ENCODE assay signal across 25 cellular contexts in the genomic region with DNA sequence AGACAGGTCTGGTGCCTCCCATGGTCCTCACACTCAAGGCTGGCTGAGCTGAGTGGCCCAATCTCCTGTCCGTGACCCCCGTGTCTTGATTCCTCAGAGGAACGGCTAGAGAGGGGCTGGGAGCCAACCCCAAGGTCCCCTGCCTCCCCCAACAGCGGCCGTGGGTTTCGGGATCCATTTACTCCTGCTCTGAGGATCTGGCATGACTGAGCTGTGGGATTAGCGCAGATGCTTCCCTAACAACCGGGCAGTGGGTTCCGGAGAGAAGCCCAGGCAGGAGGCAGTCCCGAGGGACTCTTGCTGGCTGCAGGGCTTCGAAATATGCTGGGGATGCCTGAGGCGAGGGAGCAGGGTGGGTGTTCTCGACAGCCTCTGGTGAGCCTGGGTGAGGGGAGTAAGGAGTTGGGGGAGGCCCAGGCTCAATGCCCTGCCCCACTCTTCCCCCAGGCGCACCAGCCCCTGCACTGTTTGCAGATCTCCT. TPM values are rescaled to one million over a fixed set of nuclear protein-coding genes. Genes with fewer than 3 reads are reported as not detected.
DNase-seq lines count a peak whose midpoint lies in the region; TF ChIP-seq lines count a peak whose summit lies in the region.
"Had no signal": no experiment of that assay in that cellular context is flagged by ENCODE, and none has a peak within 500 bp of the region (broad histone marks: within the 10 kb centered on the region; RNA-seq: fewer than 3 reads in every experiment).

No MANE protein-coding gene starts in this region.

- H3K4ac ChIP-seq in H9 (ENCODE audit: low read depth, low read length): no peak overlapping the region

- H3K9me3 Mint-ChIP-seq in activated naive CD4-positive, alpha-beta T cell treated with anti-CD3 and anti-CD28 coated beads for 36 hours: no peaks in the 10 kb centered on the region
- H3K9me3 Mint-ChIP-seq in H9: no peaks in the 10 kb centered on the region; a peak in 3 of 5 replicates
- H3K9me3 Mint-ChIP-seq in activated naive CD8-positive, alpha-beta T cell treated with anti-CD3 and anti-CD28 coated beads for 36 hours: no peaks in the 10 kb centered on the region
- H3K9me3 Mint-ChIP-seq: CD8-positive, alpha-beta memory T cell; mesothelial cell of epicardium; natural killer cell had no signal

- no peak overlapping the region for H3K18ac ChIP-seq in H9 (ENCODE audit: insufficient read length, low read depth, low read length)

- H3K4me1 Mint-ChIP-seq in activated naive CD4-positive, alpha-beta T cell treated with anti-CD3 and anti-CD28 coated beads for 36 hours (ENCODE audit: low read depth): peaks cover 3% of the 10 kb centered on the region
- H3K4me1 Mint-ChIP-seq in H9: peaks cover 8 to 12% of the 10 kb centered on the region in 2 experiments
- H3K4me1 Mint-ChIP-seq in activated naive CD8-positive, alpha-beta T cell treated with anti-CD3 and anti-CD28 coated beads for 36 hours: peaks cover 2% of the 10 kb centered on the region
- H3K4me1 Mint-ChIP-seq: mesothelial cell of epicardium had no signal

- H3K27me3 ChIP-seq in H9 (ENCODE audit: insufficient read depth, low read length) (no peaks in the 10 kb centered on the region), esophagus muscularis mucosa (peaks cover 0 to 81% (median 3%) of the 10 kb centered on the region in 4 donors), stomach (peaks cover 0 to 80% (median 25%) of the 10 kb centered on the region in 3 donors)
- H3K27me3 ChIP-seq: cardiac muscle cell had no signal

- no peak overlapping the region for H3K4me3 Mint-ChIP-seq in activated naive CD4-positive, alpha-beta T cell treated with anti-CD3 and anti-CD28 coated beads for 36 hours
- H3K4me3 Mint-ChIP-seq in H9: no peak overlapping the region
- no peak overlapping the region for H3K4me3 Mint-ChIP-seq in activated naive CD8-positive, alpha-beta T cell treated with anti-CD3 and anti-CD28 coated beads for 36 hours
- H3K4me3 Mint-ChIP-seq: CD8-positive, alpha-beta memory T cell; mesothelial cell of epicardium; natural killer cell; stimulated activated memory B cell treated with anti-CD40 and anti-IgM and Interleukin-4, amounts not matched to agents 10 μg/mL and 1 μg/mL and 100 μg/mL, for 72 hours had no signal

- no peak for TF ChIP-seq EP300 in esophagus muscularis mucosa (IDR thresholded peaks at IDR 0.05)
- no peak for TF ChIP-seq EP300 in stomach (IDR thresholded peaks at IDR 0.05)

- H3K23me2 ChIP-seq in H9 (ENCODE audit: insufficient read length, low read depth, low read length, poor library complexity, severe bottlenecking): no peaks in the 10 kb centered on the region

- intact Hi-C loops in activated naive CD4-positive, alpha-beta T cell treated with anti-CD3 and anti-CD28 coated beads for 36 hours (cut with micrococcal nuclease): no loop called here
- intact Hi-C loops in esophagus muscularis mucosa (cut with DNase I): no loop called here
- intact Hi-C loops in stomach (cut with DNase I; ENCODE audit: low total_unique reads): no loop called here

- CTCF ChIA-PET in activated naive CD4-positive, alpha-beta T cell treated with anti-CD3 and anti-CD28 coated beads for 36 hours (lab: Charles Lee): no interaction called here

- no peak overlapping the region for H3K23ac ChIP-seq in H9 (ENCODE audit: insufficient read length, low read depth, low read length)

- no peaks in the 10 kb centered on the region for H3K36me3 Mint-ChIP-seq in activated naive CD4-positive, alpha-beta T cell treated with anti-CD3 and anti-CD28 coated beads for 36 hours (ENCODE audit: low read depth)
- no peaks in the 10 kb centered on the region for H3K36me3 Mint-ChIP-seq in H9 (ENCODE audit: insufficient read depth in 1 of 3, low read depth in 3 of 3)
- H3K36me3 Mint-ChIP-seq in activated naive CD8-positive, alpha-beta T cell treated with anti-CD3 and anti-CD28 coated beads for 36 hours: no peaks in the 10 kb centered on the region
- H3K36me3 Mint-ChIP-seq: CD8-positive, alpha-beta memory T cell; mesothelial cell of epicardium; natural killer cell; stimulated activated memory B cell treated with anti-CD40 and anti-IgM and Interleukin-4, amounts not matched to agents 10 μg/mL and 1 μg/mL and 100 μg/mL, for 72 hours had no signal

- WGBS in H9 (ENCODE audit: extremely low coverage, insufficient read length, low lambda C conversion rate): no CpG with 5 or more reads among the region's 14 CpGs
- 68% methylated on average over 14 of the region's 14 CpGs for WGBS in esophagus muscularis mucosa
- 61 to 75% (median 62%) methylated on average over 13 to 14 of the region's 14 CpGs for WGBS in stomach, 5 donors

- H3K14ac ChIP-seq in H9 (ENCODE audit: insufficient read depth, low read length): no peak overlapping the region

- peak overlapping the region; percentile 41 for H3K27ac Mint-ChIP-seq in activated naive CD4-positive, alpha-beta T cell treated with anti-CD3 and anti-CD28 coated beads for 36 hours
- H3K27ac Mint-ChIP-seq in H9: no peak overlapping the region
- H3K27ac Mint-ChIP-seq in activated naive CD8-positive, alpha-beta T cell treated with anti-CD3 and anti-CD28 coated beads for 36 hours: no peak overlapping the region
- H3K27ac Mint-ChIP-seq: mesothelial cell of epicardium; natural killer cell; stimulated activated memory B cell treated with anti-CD40 and anti-IgM and Interleukin-4, amounts not matched to agents 10 μg/mL and 1 μg/mL and 100 μg/mL, for 72 hours had no signal

- no peak for TF ChIP-seq CTCF in H9 (conservative IDR thresholded peaks at IDR 0.05)
- no peak for TF ChIP-seq CTCF in esophagus muscularis mucosa (IDR thresholded peaks at IDR 0.05)
- TF ChIP-seq CTCF in stomach (IDR thresholded peaks at IDR 0.05): no peak
- no peak for TF ChIP-seq CTCF in foreskin fibroblast (IDR thresholded peaks at IDR 0.05; ENCODE audit: low read depth, low read length)

- H2BK20ac ChIP-seq in H9 (ENCODE audit: low read depth, low read length, poor library complexity, severe bottlenecking): no peak overlapping the region

- no peak overlapping the region for H4K91ac ChIP-seq in H9 (ENCODE audit: insufficient read length, low read depth, low read length)

- no peaks in the 10 kb centered on the region for H3K79me1 ChIP-seq in H9 (ENCODE audit: insufficient read depth, low read depth, low read length, poor library complexity, severe bottlenecking)

- H3K4me1 ChIP-seq in H9 (ENCODE audit: insufficient read depth, low read length) (no peaks in the 10 kb centered on the region), esophagus muscularis mucosa (no peaks in the 10 kb centered on the region), stomach (no peaks in the 10 kb centered on the region)
- H3K4me1 ChIP-seq: gastroesophageal sphincter, parathyroid adenoma had no signal

- H3K36me3 ChIP-seq in esophagus muscularis mucosa: no peaks in the 10 kb centered on the region
- H3K36me3 ChIP-seq in stomach: no peaks in the 10 kb centered on the region
- H3K36me3 ChIP-seq: cardiac muscle cell, gastroesophageal sphincter had no signal

- H3K9me3 ChIP-seq in H9 (ENCODE audit: control insufficient read depth, low read depth, low read length) (no peaks in the 10 kb centered on the region), esophagus muscularis mucosa (no peaks in the 10 kb centered on the region), stomach (no peaks in the 10 kb centered on the region)
- H3K9me3 ChIP-seq: gastroesophageal sphincter had no signal

- TF ChIP-seq POLR2A in esophagus muscularis mucosa (IDR thresholded peaks at IDR 0.05; ENCODE audit: low read depth) (no peak), stomach (IDR thresholded peaks at IDR 0.05) (no peak)

- no peak overlapping the region for H2BK120ac ChIP-seq in H9 (ENCODE audit: low read depth, low read length, poor library complexity, severe bottlenecking)

- H2BK15ac ChIP-seq in H9 (ENCODE audit: low read depth, low read length): no peak overlapping the region

- H3K4me3 ChIP-seq in esophagus muscularis mucosa (no peak overlapping the region), stomach (no peak overlapping the region), foreskin fibroblast (ENCODE audit: low read depth in 1 of 2, low read length in 2 of 2) (no peak overlapping the region)
- H3K4me3 ChIP-seq: cardiac muscle cell, gastroesophageal sphincter had no signal

- no peak overlapping the region for H4K8ac ChIP-seq in H9 (replicated peaks; ENCODE audit: insufficient read length, low read depth, low read length)

- no peak overlapping the region for H3K9ac ChIP-seq in H9 (ENCODE audit: extremely low read depth, insufficient read length, low read length)
- H3K9ac ChIP-seq: parathyroid adenoma had no signal

- peaks cover 3% of the 10 kb centered on the region for H3K27me3 Mint-ChIP-seq in activated naive CD4-positive, alpha-beta T cell treated with anti-CD3 and anti-CD28 coated beads for 36 hours (ENCODE audit: low read depth)
- peaks cover 38% of the 10 kb centered on the region for H3K27me3 Mint-ChIP-seq in H9 (ENCODE audit: low read depth)
- peaks cover 12% of the 10 kb centered on the region for H3K27me3 Mint-ChIP-seq in activated naive CD8-positive, alpha-beta T cell treated with anti-CD3 and anti-CD28 coated beads for 36 hours

- H4K20me1 ChIP-seq in H9 (ENCODE audit: control insufficient read depth, insufficient read depth, insufficient read length): no peaks in the 10 kb centered on the region

- no peak overlapping the region for H4K5ac ChIP-seq in H9 (ENCODE audit: insufficient read length, low read depth, low read length)

- H3K56ac ChIP-seq in H9 (ENCODE audit: insufficient read length, low read depth, low read length): no peak overlapping the region

- H2BK5ac ChIP-seq in H9 (ENCODE audit: insufficient read length, low read length): no peak overlapping the region

- H2AFZ ChIP-seq in H9 (ENCODE audit: low read length): no peak overlapping the region
- H2AFZ ChIP-seq: parathyroid adenoma had no signal

- H3K79me2 ChIP-seq in H9 (ENCODE audit: insufficient read depth, low read length): no peaks in the 10 kb centered on the region
- H3K79me2 ChIP-seq: parathyroid adenoma had no signal

- no peak for DNase-seq in activated naive CD4-positive, alpha-beta T cell treated with anti-CD3 and anti-CD28 coated beads for 36 hours
- DNase-seq in activated naive CD4-positive, alpha-beta T cell treated with Interleukin-2 at 50 U/mL for 16 hours: no peak
- DNase-seq in H9 (peak; percentile 24), esophagus muscularis mucosa (ENCODE audit: extremely low spot score) (peak; percentile 72), stomach (peak; percentile 11), putamen (ENCODE audit: low spot score) (no peak), foreskin fibroblast (no peak)
- no peak for DNase-seq in activated naive CD8-positive, alpha-beta T cell treated with anti-CD3 and anti-CD28 coated beads for 36 hours
- DNase-seq: activated CD4-positive, alpha-beta T cell treated with anti-CD3 and anti-CD28 coated beads for 48 hours; activated gamma-delta T cell treated with Interleukin-2 at 50 U/mL for 16 hours; activated T-cell treated with anti-CD3 and anti-CD28 coated beads for 4 hours; amniotic stem cell; CD8-positive, alpha-beta memory T cell; DMS79 treated with DMSO at 0.1 percent for 48 hours; natural killer cell; NCI-H1105; NCI-H2107; SHP77 treated with DMSO at 0.1 percent for 48 hours; T-helper 1 cell had no signal

- no peak overlapping the region for H3K4me2 ChIP-seq in H9 (ENCODE audit: insufficient read depth, insufficient read length, low read length)

- H2BK12ac ChIP-seq in H9 (ENCODE audit: insufficient read length, low read depth, low read length): no peak overlapping the region

- H2AK5ac ChIP-seq in H9 (ENCODE audit: insufficient read length, low read length): no peak overlapping the region

- H3K27ac ChIP-seq in H9 (ENCODE audit: insufficient read length, low read depth, low read length): no peak overlapping the region
- no peak overlapping the region for H3K27ac ChIP-seq in esophagus muscularis mucosa (replicated peaks in 1 of 4)
- H3K27ac ChIP-seq in stomach: no peak overlapping the region
- H3K27ac ChIP-seq: cardiac muscle cell, gastroesophageal sphincter, parathyroid adenoma had no signal

- no peak overlapping the region for H3T11ph ChIP-seq in H9 (ENCODE audit: low read length)

RNA-seq across cellular contexts. Expression of a gene that starts 18.9 kb away (rescaled TPM):
- 1 to 10 TPM; 2.5 to 2.6 TPM for total RNA-seq in activated naive CD4-positive, alpha-beta T cell treated with anti-CD3 and anti-CD28 coated beads for 36 hours
- total RNA-seq in H9 (2021): 0.66 and 1.4 TPM in 2 replicates
- 1 to 10 TPM; 1.8 to 4.0 (median 2.2) TPM for total RNA-seq in esophagus muscularis mucosa
- total RNA-seq in stomach: 10 to 100 TPM; 11.7 to 68.9 (median 21.9) TPM
- 10 to 100 TPM in 1 of 3 donors, 1 to 10 TPM in 2; 8.5 to 12.8 (median 9.8) TPM for polyA plus RNA-seq in stomach
- total RNA-seq in activated naive CD8-positive, alpha-beta T cell treated with anti-CD3 and anti-CD28 coated beads for 36 hours: 1 to 10 TPM; 7.6 to 7.8 TPM

RNA-seq across cellular contexts. Expression of a gene that starts 38.5 kb away (rescaled TPM):
- not detected for total RNA-seq in activated naive CD4-positive, alpha-beta T cell treated with anti-CD3 and anti-CD28 coated beads for 36 hours
- total RNA-seq in H9 (2021): not detected in 2 replicates
- total RNA-seq in esophagus muscularis mucosa: not detected
- under 1 TPM in 1 of 5 donors, not detected in 4; 0.89 TPM for total RNA-seq in stomach
- under 1 TPM in 1 of 3 donors, not detected in 2; 0.46 TPM for polyA plus RNA-seq in stomach
- total RNA-seq in activated naive CD8-positive, alpha-beta T cell treated with anti-CD3 and anti-CD28 coated beads for 36 hours: not detected
- total RNA-seq: cardiac muscle cell; CD8-positive, alpha-beta memory T cell; esophagus mucosa; gastroesophageal sphincter; mesothelial cell of epicardium; natural killer cell had no signal
- polyA plus RNA-seq: cardiac muscle cell; CD8-positive, alpha-beta memory T cell had no signal

RNA-seq across cellular contexts. Expression of a gene that starts 47.5 kb away (rescaled TPM):
- total RNA-seq in activated naive CD4-positive, alpha-beta T cell treated with anti-CD3 and anti-CD28 coated beads for 36 hours: not detected
- total RNA-seq in H9 (2021) (not detected in 2 replicates), esophagus muscularis mucosa (not detected), stomach (not detected)
- not detected for polyA plus RNA-seq in stomach
- total RNA-seq in activated naive CD8-positive, alpha-beta T cell treated with anti-CD3 and anti-CD28 coated beads for 36 hours: not detected
- total RNA-seq: cardiac muscle cell; CD8-positive, alpha-beta memory T cell; esophagus mucosa; gastroesophageal sphincter; mesothelial cell of epicardium; natural killer cell had no signal
- polyA plus RNA-seq: cardiac muscle cell; CD8-positive, alpha-beta memory T cell had no signal

RNA-seq across cellular contexts. Expression of a gene that starts 57.7 kb away (rescaled TPM):
- total RNA-seq in activated naive CD4-positive, alpha-beta T cell treated with anti-CD3 and anti-CD28 coated beads for 36 hours: 10 to 100 TPM; 24.9 to 28.5 TPM
- total RNA-seq in H9 (2021) (45.0 and 47.4 TPM in 2 replicates), esophagus muscularis mucosa (10 to 100 TPM; 16.7 to 29.2 (median 19.6) TPM), stomach (100 to 1,000 TPM in 1 of 5 donors, 10 to 100 TPM in 4; 26.6 to 197 (median 58.3) TPM)
- 10 to 100 TPM; 17.7 to 38.0 (median 23.3) TPM for polyA plus RNA-seq in stomach
- total RNA-seq in activated naive CD8-positive, alpha-beta T cell treated with anti-CD3 and anti-CD28 coated beads for 36 hours: 10 to 100 TPM; 30.1 to 32.3 TPM

Comparison
In these comparisons a context has a peak if more than half of its experiments do, and no peak if none do; other contexts are left out.
1. DNase-seq: peak in H9 (single experiment), esophagus muscularis mucosa (single experiment) and stomach (single experiment); none in activated naive CD4-positive, alpha-beta T cell treated with anti-CD3 and anti-CD28 coated beads for 36 hours (single experiment), activated naive CD4-positive, alpha-beta T cell treated with Interleukin-2 at 50 U/mL for 16 hours (single experiment), activated naive CD8-positive, alpha-beta T cell treated with anti-CD3 and anti-CD28 coated beads for 36 hours (single experiment), putamen (single experiment) and foreskin fibroblast (0 of 2).